ENCODE assay signal across 1 cellular context in the genomic region with DNA sequence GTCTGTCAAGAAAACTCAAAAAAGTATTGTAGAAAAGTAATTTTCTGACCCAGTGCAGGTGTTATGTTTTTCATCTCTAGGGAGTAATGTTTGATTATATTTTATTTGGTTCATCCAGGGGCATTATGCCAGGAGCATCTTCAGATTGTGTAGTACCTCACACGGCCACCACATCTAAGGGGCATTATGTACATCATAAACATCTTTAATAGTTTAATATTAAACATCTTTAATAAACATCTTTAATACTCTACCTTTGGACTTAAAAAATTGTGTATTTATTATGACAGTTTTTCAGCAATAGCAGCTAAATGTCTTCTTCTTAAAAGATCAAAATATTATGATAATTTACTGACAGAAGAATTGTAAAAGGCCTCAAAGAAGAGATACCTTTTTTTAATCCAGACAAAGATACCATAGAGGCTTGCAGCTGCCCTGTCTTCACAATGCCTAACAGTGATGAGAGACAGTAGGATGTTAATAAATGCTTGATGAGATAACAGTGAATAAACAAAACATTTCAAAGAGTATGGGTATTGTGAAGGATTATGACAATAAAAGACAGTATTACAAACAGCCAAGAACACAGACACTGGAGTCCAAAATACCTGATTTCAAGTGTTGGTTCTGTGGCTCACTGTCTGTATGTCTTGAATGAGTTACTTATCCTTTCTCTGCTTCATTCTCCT.
TF ChIP-seq lines count a peak whose summit lies in the region.

No MANE protein-coding gene starts in this region.

TF ChIP-seq in SK-N-SH, 30 proteins besides CTCF, POLR2A, EP300 and RAD21 (continued from another document):
- TF ChIP-seq SMC3 (IDR thresholded peaks at IDR 0.05; ENCODE audit: low read depth, low read length), result no peak
- no peak for TF ChIP-seq IRF3 (IDR thresholded peaks at IDR 0.05; ENCODE audit: low read depth, low read length)
